In the genomic region with DNA sequence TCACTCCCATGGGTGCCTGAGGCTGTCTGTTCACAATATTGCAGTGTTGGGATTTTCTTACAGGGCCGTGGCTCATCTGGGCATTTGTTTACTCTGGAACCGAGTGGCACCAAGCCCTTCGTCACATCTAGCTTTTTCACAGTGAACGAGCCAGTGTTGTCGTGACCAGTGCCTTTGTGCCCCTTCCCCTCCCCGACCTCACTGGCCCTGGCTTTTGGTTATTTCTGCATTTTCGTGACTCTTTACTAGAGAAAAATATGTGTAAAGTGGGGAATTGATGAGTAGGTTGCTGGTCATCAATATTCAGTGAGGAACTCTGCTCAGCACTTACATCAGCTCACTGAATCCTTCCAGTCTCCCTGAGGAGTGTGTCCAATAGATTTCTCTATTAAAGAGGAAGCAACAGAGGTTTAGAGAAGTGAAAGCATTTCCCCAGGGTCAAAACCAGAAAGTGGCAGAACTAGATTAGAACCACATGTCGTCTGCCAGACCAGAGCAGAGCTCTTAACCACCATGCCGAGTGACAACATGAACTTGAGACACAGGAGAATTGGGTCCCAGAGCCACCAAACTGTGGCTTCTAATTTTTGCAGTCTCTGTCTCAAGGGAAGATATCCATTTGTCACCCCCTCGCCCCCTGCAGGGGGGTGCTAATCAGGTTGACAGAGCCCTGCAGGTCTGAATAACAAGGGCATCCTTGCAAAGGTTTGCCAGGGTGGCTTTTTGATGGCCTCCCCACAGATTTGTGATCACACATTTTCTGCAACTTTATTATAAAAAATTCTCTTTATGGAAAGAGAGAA, we compare ENCODE assay signal across 9 cellular contexts.
DNase-seq lines count a peak whose midpoint lies in the region; ATAC-seq and TF ChIP-seq lines count a peak whose summit lies in the region.
"Had no signal": no experiment of that assay in that cellular context is flagged by ENCODE, and none has a peak within 500 bp of the region (broad histone marks: within the 10 kb centered on the region; RNA-seq: fewer than 3 reads in every experiment).

No MANE protein-coding gene starts in this region.

- H3K27me3 Mint-ChIP-seq in CD14-positive monocyte (ENCODE audit: low read depth in 3 of 3) (peaks cover 0 to 3% (median 1%) of the 10 kb centered on the region in 3 donors), HFFc6 (ENCODE audit: insufficient read depth) (peaks cover 6% of the 10 kb centered on the region)

- ATAC-seq in left colon = peak; percentile 35

- DNase-seq in CD14-positive monocyte (ENCODE audit: low spot score) = peak; percentile 60
- peak; percentile 33 for DNase-seq in H7
- peak; percentile 90 for DNase-seq in SIG-M5 (lab: John Stamatoyannopoulos, UW)
- DNase-seq in left colon = no peak
- no peak for DNase-seq in HFFc6
- DNase-seq in T-helper 9 cell = no peak
- no peak for DNase-seq in activated T-cell treated with anti-CD3 and anti-CD28 coated beads, Interleukin-2, amount 50 U/mL, for 1 hour
- no peak for DNase-seq in NCI-H1694 (lab: John Stamatoyannopoulos, UW)

- peaks cover 18 to 23% of the 10 kb centered on the region in 2 donors for H3K36me3 Mint-ChIP-seq in CD14-positive monocyte
- H3K36me3 Mint-ChIP-seq in HFFc6 (ENCODE audit: low read depth) = no peaks in the 10 kb centered on the region

- H3K4me3 ChIP-seq in H7 (ENCODE audit: insufficient read depth, low read depth, low read length) = no peak overlapping the region
- H3K4me3 ChIP-seq: SJSA1 had no signal

- peak overlapping the region in 1 of 2 donors; percentile 68 for H3K4me3 Mint-ChIP-seq in CD14-positive monocyte
- no peak overlapping the region for H3K4me3 Mint-ChIP-seq in HFFc6

- H3K36me3 ChIP-seq in H7 (replicated peaks; ENCODE audit: control insufficient read depth, insufficient read depth, low read length) = no peaks in the 10 kb centered on the region
- H3K36me3 ChIP-seq: SJSA1 had no signal

- intact Hi-C loops in CD14-positive monocyte (cut with micrococcal nuclease) = loop anchor here in 1 of 2 donors (5.0 kb wide), 1 partner anchor 48 kb away; no protein-coding TSS in a partner anchor
- intact Hi-C loops in left colon (cut with DNase I, micrococcal nuclease) = no loop called here

- no peaks in the 10 kb centered on the region for H3K27me3 ChIP-seq in H7 (ENCODE audit: control insufficient read depth, insufficient read depth, low read length)

- H3K4me1 Mint-ChIP-seq in CD14-positive monocyte (peaks cover 19% of the 10 kb centered on the region), HFFc6 (ENCODE audit: low read depth) (no peaks in the 10 kb centered on the region)

- H3K27ac Mint-ChIP-seq in CD14-positive monocyte = peak overlapping the region; percentile 63 to 95 (median 69)
- no peak overlapping the region for H3K27ac Mint-ChIP-seq in HFFc6

- H3K9me3 Mint-ChIP-seq in CD14-positive monocyte = no peaks in the 10 kb centered on the region
- no peaks in the 10 kb centered on the region; the same call in 1 of the 2 replicates for H3K9me3 Mint-ChIP-seq in HFFc6

- TF ChIP-seq CTCF in CD14-positive monocyte (IDR thresholded peaks at IDR 0.05) = no peak
- TF ChIP-seq CTCF in HFFc6 (IDR thresholded peaks at IDR 0.05) = no peak

Comparison
In these comparisons a context has a peak if more than half of its experiments do, and no peak if none do; other contexts are left out.
1. DNase-seq: peak in CD14-positive monocyte (single experiment), H7 (single experiment) and SIG-M5 (single experiment); none in left colon (0 of 2), HFFc6 (single experiment), T-helper 9 cell (single experiment), activated T-cell treated with anti-CD3 and anti-CD28 coated beads, Interleukin-2, amount 50 U/mL, for 1 hour (single experiment) and NCI-H1694 (single experiment).